18 cellular contexts compared by ENCODE assay signal in the genomic region with DNA sequence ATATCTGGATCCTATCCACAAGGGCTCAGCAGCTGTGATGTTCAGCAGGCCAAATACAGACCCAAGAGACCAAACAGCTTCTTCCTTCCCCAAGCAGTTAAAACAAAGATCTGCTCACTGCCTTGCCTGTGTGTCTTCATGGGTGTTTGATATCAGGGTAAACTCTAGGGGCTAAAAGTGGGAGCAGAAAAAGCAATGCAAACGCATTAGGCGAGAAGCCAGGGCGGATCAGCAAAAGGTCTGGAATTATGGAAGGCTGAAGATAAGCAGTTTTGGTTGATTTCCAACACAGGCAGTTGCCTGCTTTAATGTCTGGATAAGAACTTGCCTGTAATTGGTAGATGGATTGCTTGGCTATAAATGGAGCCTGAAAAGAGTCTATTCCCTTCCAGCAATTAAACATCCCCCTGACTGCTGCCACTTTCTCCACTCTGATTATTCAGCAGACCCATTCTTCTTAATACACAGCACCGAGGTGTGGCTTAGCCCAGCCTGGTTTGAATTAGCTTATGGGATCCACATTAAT.
A peak's percentile ranks its signal among the peaks of the same experiment; 100 is the strongest.
DNase-seq lines count a peak whose midpoint lies in the region; ATAC-seq, FAIRE-seq and TF ChIP-seq lines count a peak whose summit lies in the region.
"Had no signal": no experiment of that assay in that cellular context is flagged by ENCODE, and none has a peak within 500 bp of the region (broad histone marks: within the 10 kb centered on the region; RNA-seq: fewer than 3 reads in every experiment).

No MANE protein-coding gene starts in this region.

- ATAC-seq in SK-N-SH treated with all-trans-retinoic acid at 6 μM for 48 hours (peak; percentile 37), HG02678 (IDR thresholded peaks at IDR 0.05; ENCODE audit: unreplicated experiment) (no peak), GM21619 (IDR thresholded peaks at IDR 0.05; ENCODE audit: unreplicated experiment) (no peak)
- ATAC-seq: activated CD4-positive, CD25-positive, alpha-beta regulatory T cell treated with anti-CD3 and anti-CD28 coated beads, Interleukin-2, amount 50 U/mL, for 24 hours; stimulated activated naive CD8-positive, alpha-beta T cell treated with anti-CD3 and anti-CD28 coated beads, Interleukin-15, amount 100 ng/mL, for 72 hours had no signal

- peak overlapping the region; percentile 80 for H3K4me2 ChIP-seq in BLaER1

- DNase-seq in NCI-H1092 (lab: John Stamatoyannopoulos, UW), result peak; percentile 56
- DNase-seq in NCI-H1930 (lab: John Stamatoyannopoulos, UW), result no peak
- no peak for DNase-seq in GM03348 (ENCODE audit: low spot score)
- DNase-seq: activated naive CD8-positive, alpha-beta T cell treated with anti-CD3 and anti-CD28 coated beads for 36 hours; dermis blood vessel endothelial cell; EL; NCI-H1436 treated with DMSO at 0.1 percent for 48 hours; stimulated activated CD4-positive, alpha-beta T cell treated with anti-CD3 and anti-CD28 coated beads, Interleukin-2, amount 100 ng/mL, for 24 hours; stimulated activated naive CD8-positive, alpha-beta T cell treated with anti-CD3 and anti-CD28 coated beads, Interleukin-15, amount 100 ng/mL, for 72 hours; T1000 had no signal

- no peaks in the 10 kb centered on the region for H3K9me3 ChIP-seq in BLaER1

- no peaks in the 10 kb centered on the region; the same call in 1 of the 2 replicates for H4K20me1 ChIP-seq in BLaER1

- H3K27me3 ChIP-seq in BLaER1, result no peaks in the 10 kb centered on the region

- H3K36me3 ChIP-seq in BLaER1, result peaks cover 8% of the 10 kb centered on the region

- no peak overlapping the region for H3K4me3 ChIP-seq in BLaER1
- H3K4me3 ChIP-seq: SK-N-MC had no signal

- FAIRE-seq in islet of Langerhans (lab: Jason Lieb, UNC), result peak; percentile 79
- FAIRE-seq: frontal cortex had no signal

- 0 out of 2 replicates have a peak overlapping the region, but pooled peaks have one; percentile 25 for H3K9ac ChIP-seq in BLaER1

- peaks cover 66% of the 10 kb centered on the region for H3K4me1 ChIP-seq in BLaER1

- H3K27ac ChIP-seq in BLaER1, result peak overlapping the region; percentile 16; the same call in 1 of the 2 replicates
- H3K27ac ChIP-seq: SK-N-MC had no signal

TF ChIP-seq in SK-N-SH treated with all-trans-retinoic acid at 6 μM for 48 hours, 23 proteins besides CTCF, POLR2A, EP300 and RAD21:
- TF ChIP-seq, protein P1, sequence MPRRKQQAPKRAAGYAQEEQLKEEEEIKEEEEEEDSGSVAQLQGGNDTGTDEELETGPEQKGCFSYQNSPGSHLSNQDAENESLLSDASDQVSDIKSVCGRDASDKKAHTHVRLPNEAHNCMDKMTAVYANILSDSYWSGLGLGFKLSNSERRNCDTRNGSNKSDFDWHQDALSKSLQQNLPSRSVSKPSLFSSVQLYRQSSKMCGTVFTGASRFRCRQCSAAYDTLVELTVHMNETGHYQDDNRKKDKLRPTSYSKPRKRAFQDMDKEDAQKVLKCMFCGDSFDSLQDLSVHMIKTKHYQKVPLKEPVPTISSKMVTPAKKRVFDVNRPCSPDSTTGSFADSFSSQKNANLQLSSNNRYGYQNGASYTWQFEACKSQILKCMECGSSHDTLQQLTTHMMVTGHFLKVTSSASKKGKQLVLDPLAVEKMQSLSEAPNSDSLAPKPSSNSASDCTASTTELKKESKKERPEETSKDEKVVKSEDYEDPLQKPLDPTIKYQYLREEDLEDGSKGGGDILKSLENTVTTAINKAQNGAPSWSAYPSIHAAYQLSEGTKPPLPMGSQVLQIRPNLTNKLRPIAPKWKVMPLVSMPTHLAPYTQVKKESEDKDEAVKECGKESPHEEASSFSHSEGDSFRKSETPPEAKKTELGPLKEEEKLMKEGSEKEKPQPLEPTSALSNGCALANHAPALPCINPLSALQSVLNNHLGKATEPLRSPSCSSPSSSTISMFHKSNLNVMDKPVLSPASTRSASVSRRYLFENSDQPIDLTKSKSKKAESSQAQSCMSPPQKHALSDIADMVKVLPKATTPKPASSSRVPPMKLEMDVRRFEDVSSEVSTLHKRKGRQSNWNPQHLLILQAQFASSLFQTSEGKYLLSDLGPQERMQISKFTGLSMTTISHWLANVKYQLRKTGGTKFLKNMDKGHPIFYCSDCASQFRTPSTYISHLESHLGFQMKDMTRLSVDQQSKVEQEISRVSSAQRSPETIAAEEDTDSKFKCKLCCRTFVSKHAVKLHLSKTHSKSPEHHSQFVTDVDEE (CRISPR knock-in tag; IDR thresholded peaks at IDR 0.05), result peak; percentile 58; the same call in 1 of the 2 replicates
- TF ChIP-seq PPARA (CRISPR knock-in tag; IDR thresholded peaks at IDR 0.05; ENCODE audit: borderline replicate concordance) (no peak), ZNF8 (CRISPR knock-in tag; IDR thresholded peaks at IDR 0.05) (peak; percentile 34; the same call in 1 of the 2 replicates), TCF4 (CRISPR knock-in tag; IDR thresholded peaks at IDR 0.05; ENCODE audit: borderline replicate concordance) (peak; percentile 85), ISL1 (CRISPR knock-in tag; IDR thresholded peaks at IDR 0.05) (peak; percentile 77), ZC3H10 (CRISPR knock-in tag; IDR thresholded peaks at IDR 0.05) (no peak)
